In the genomic region with DNA sequence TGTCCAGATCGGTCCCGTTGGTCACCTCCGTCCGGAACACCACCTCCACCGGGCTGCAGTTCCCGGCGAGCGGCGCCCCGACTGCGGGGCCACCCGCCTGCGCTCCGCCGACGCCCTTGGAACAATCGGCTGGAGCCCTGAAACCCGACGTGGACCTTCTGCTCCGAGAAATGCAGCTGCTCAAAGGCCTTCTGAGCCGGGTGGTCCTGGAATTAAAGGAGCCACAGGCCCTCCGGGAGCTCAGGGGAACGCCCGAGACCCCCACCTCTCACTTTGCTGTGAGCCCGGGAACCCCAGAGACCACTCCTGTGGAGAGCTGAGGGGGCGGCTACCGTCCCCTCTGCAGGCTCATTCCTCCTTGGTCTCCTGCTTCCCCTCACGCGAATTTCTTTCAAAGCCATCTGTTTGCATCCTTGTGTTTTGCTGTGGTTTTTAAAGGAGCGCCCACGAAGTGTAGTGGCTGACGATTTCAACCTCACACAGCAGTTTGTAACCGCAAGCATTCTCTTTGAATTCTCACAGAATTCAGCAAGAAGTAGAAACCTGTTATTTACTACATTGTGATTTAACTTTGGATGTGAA, we compare ENCODE assay signal across 2 cellular contexts.
TF ChIP-seq lines count a peak whose summit lies in the region.

No MANE protein-coding gene starts in this region.

TF ChIP-seq in HEK293, 187 proteins besides CTCF, POLR2A, EP300 and RAD21:
- 0 out of 2 replicates have a peak, but pooled peaks have one; percentile 4 for TF ChIP-seq KLF1 (tag by site-specific recombination; IDR thresholded peaks at IDR 0.05)
- TF ChIP-seq ZFHX2 (tag by site-specific recombination; conservative IDR thresholded peaks at IDR 0.05), result peak; percentile 81
- no peak for TF ChIP-seq GLIS1 (tag by site-specific recombination; IDR thresholded peaks at IDR 0.05)
- peak; percentile 46 for TF ChIP-seq ZIC2 (tag by site-specific recombination; IDR thresholded peaks at IDR 0.05)
- TF ChIP-seq, protein P1, sequence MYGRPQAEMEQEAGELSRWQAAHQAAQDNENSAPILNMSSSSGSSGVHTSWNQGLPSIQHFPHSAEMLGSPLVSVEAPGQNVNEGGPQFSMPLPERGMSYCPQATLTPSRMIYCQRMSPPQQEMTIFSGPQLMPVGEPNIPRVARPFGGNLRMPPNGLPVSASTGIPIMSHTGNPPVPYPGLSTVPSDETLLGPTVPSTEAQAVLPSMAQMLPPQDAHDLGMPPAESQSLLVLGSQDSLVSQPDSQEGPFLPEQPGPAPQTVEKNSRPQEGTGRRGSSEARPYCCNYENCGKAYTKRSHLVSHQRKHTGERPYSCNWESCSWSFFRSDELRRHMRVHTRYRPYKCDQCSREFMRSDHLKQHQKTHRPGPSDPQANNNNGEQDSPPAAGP (tag by site-specific recombination; IDR thresholded peaks at IDR 0.05), result no peak
- TF ChIP-seq ZNF777 (tag by site-specific recombination; IDR thresholded peaks at IDR 0.05; ENCODE audit: borderline replicate concordance), result peak; percentile 72; the same call in 1 of the 2 replicates
- peak; percentile 15 for TF ChIP-seq ZBTB20 (tag by site-specific recombination; IDR thresholded peaks at IDR 0.05)
- 0 out of 2 replicates have a peak, but pooled peaks have one; percentile 12 for TF ChIP-seq ZNF561 (tag by site-specific recombination; IDR thresholded peaks at IDR 0.05; ENCODE audit: borderline replicate concordance)
- TF ChIP-seq, protein P2, sequence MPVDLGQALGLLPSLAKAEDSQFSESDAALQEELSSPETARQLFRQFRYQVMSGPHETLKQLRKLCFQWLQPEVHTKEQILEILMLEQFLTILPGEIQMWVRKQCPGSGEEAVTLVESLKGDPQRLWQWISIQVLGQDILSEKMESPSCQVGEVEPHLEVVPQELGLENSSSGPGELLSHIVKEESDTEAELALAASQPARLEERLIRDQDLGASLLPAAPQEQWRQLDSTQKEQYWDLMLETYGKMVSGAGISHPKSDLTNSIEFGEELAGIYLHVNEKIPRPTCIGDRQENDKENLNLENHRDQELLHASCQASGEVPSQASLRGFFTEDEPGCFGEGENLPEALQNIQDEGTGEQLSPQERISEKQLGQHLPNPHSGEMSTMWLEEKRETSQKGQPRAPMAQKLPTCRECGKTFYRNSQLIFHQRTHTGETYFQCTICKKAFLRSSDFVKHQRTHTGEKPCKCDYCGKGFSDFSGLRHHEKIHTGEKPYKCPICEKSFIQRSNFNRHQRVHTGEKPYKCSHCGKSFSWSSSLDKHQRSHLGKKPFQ (tag by site-specific recombination; IDR thresholded peaks at IDR 0.05), result no peak
- peak; percentile 70 for TF ChIP-seq ZBTB8A (tag by site-specific recombination; IDR thresholded peaks at IDR 0.05)
TF ChIP-seq in HEK293: peak in this region for 7.

TF ChIP-seq in K562, 482 proteins besides CTCF, POLR2A, EP300 and RAD21 (continues in another document):
- TF ChIP-seq NFRKB (IDR thresholded peaks at IDR 0.05; ENCODE audit: low read depth) (peak; percentile 56; the same call in 1 of the 2 replicates), PHB (CRISPR knock-in tag; IDR thresholded peaks at IDR 0.05) (no peak), SAP30 (IDR thresholded peaks at IDR 0.05; ENCODE audit: borderline replicate concordance, insufficient read depth, low read depth, low read length, poor library complexity, severe bottlenecking) (peak; percentile 53), ESRRA (IDR thresholded peaks at IDR 0.05; ENCODE audit: borderline replicate concordance, low read depth) (peak; percentile 50; the same call in 1 of the 2 replicates), ZNF830 (CRISPR knock-in tag; IDR thresholded peaks at IDR 0.05) (0 out of 2 replicates have a peak, but pooled peaks have one; percentile 56), CHCHD3 (CRISPR knock-in tag; IDR thresholded peaks at IDR 0.05) (no peak), FOXJ2 (tag; IDR thresholded peaks at IDR 0.05) (no peak), PHF20 (IDR thresholded peaks at IDR 0.05; ENCODE audit: partially characterized antibody) (peak; percentile 35), NRF1 (conservative IDR thresholded peaks at IDR 0.05 in 1 of 2, IDR thresholded peaks at IDR 0.05 in 1 of 2) (no peak), HMGN3 (IDR thresholded peaks at IDR 0.05; ENCODE audit: borderline replicate concordance, extremely low read depth, insufficient read length, low read depth, low read length) (peak; percentile 8), PML (IDR thresholded peaks at IDR 0.05; ENCODE audit: low read length) (no peak), HDAC2 (IDR thresholded peaks at IDR 0.05) (0 out of 2 replicates have a peak, but pooled peaks have one; percentile 12), NONO (IDR thresholded peaks at IDR 0.05; ENCODE audit: low read depth in 2 of 2, low read length in 1 of 2) (0 out of 4 replicates have a peak, but pooled peaks of 1 of the 2 experiments have one; percentile 18), MECOM (CRISPR knock-in tag; IDR thresholded peaks at IDR 0.05) (no peak), CHD1 (IDR thresholded peaks at IDR 0.05; ENCODE audit: low read length) (peak; percentile 91), ELF1 (tag; IDR thresholded peaks at IDR 0.05) (no peak), RUNX1 (IDR thresholded peaks at IDR 0.05; ENCODE audit: low read depth) (no peak), NFIC (IDR thresholded peaks at IDR 0.05) (peak; percentile 11; the same call in 1 of the 2 replicates), SMARCC2 (IDR thresholded peaks at IDR 0.05; ENCODE audit: low read depth) (peak; percentile 53; the same call in 1 of the 2 replicates), MAZ (CRISPR knock-in tag; conservative IDR thresholded peaks at IDR 0.05 in 1 of 2, IDR thresholded peaks at IDR 0.05 in 1 of 2) (peak in 1 of 2 experiments; percentile 8; a peak in 2 of 4 replicates), FOXK1 (CRISPR knock-in tag; IDR thresholded peaks at IDR 0.05; ENCODE audit: borderline replicate concordance) (no peak), BRD9 (IDR thresholded peaks at IDR 0.05; ENCODE audit: low read depth, partially characterized antibody) (peak; percentile 37), NCOA1 (IDR thresholded peaks at IDR 0.05; ENCODE audit: low read depth) (no peak), CTBP1 (IDR thresholded peaks at IDR 0.05; ENCODE audit: borderline replicate concordance) (peak; percentile 13; the same call in 1 of the 2 replicates), KLF6 (CRISPR knock-in tag; IDR thresholded peaks at IDR 0.05; ENCODE audit: borderline replicate concordance) (0 out of 2 replicates have a peak, but pooled peaks have one; percentile 63), FOSL1 (tag; conservative IDR thresholded peaks at IDR 0.05) (peak; percentile 28; the same call in 1 of the 2 replicates), NCOA4 (IDR thresholded peaks at IDR 0.05; ENCODE audit: partially characterized antibody) (no peak), KDM2B (CRISPR knock-in tag; IDR thresholded peaks at IDR 0.05) (0 out of 2 replicates have a peak, but pooled peaks have one; percentile 61), ZNF75A (CRISPR knock-in tag; IDR thresholded peaks at IDR 0.05) (no peak), ZFP30 (CRISPR knock-in tag; IDR thresholded peaks at IDR 0.05; ENCODE audit: borderline replicate concordance) (no peak), ZKSCAN8 (CRISPR knock-in tag; IDR thresholded peaks at IDR 0.05) (no peak)
- TF ChIP-seq, protein P3, sequence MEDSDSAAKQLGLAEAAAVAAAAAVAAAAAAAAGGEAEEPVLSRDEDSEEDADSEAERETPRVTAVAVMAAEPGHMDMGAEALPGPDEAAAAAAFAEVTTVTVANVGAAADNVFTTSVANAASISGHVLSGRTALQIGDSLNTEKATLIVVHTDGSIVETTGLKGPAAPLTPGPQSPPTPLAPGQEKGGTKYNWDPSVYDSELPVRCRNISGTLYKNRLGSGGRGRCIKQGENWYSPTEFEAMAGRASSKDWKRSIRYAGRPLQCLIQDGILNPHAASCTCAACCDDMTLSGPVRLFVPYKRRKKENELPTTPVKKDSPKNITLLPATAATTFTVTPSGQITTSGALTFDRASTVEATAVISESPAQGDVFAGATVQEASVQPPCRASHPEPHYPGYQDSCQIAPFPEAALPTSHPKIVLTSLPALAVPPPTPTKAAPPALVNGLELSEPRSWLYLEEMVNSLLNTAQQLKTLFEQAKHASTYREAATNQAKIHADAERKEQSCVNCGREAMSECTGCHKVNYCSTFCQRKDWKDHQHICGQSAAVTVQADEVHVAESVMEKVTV (CRISPR knock-in tag; IDR thresholded peaks at IDR 0.05), result peak; percentile 2; the same call in 1 of the 2 replicates
- TF ChIP-seq, protein P4, sequence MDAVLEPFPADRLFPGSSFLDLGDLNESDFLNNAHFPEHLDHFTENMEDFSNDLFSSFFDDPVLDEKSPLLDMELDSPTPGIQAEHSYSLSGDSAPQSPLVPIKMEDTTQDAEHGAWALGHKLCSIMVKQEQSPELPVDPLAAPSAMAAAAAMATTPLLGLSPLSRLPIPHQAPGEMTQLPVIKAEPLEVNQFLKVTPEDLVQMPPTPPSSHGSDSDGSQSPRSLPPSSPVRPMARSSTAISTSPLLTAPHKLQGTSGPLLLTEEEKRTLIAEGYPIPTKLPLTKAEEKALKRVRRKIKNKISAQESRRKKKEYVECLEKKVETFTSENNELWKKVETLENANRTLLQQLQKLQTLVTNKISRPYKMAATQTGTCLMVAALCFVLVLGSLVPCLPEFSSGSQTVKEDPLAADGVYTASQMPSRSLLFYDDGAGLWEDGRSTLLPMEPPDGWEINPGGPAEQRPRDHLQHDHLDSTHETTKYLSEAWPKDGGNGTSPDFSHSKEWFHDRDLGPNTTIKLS (IDR thresholded peaks at IDR 0.05; ENCODE audit: borderline replicate concordance, low read depth), result peak; percentile 26; the same call in 1 of the 2 replicates
- TF ChIP-seq, protein P5, sequence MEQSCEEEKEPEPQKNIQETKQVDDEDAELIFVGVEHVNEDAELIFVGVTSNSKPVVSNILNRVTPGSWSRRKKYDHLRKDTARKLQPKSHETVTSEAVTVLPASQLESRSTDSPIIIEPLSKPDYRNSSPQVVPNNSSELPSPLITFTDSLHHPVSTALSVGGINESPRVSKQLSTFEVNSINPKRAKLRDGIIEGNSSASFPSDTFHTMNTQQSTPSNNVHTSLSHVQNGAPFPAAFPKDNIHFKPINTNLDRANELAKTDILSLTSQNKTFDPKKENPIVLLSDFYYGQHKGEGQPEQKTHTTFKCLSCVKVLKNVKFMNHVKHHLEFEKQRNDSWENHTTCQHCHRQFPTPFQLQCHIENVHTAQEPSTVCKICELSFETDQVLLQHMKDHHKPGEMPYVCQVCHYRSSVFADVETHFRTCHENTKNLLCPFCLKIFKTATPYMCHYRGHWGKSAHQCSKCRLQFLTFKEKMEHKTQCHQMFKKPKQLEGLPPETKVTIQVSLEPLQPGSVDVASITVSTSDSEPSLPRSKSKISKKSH (CRISPR knock-in tag; IDR thresholded peaks at IDR 0.05), result no peak
- TF ChIP-seq, protein P6, sequence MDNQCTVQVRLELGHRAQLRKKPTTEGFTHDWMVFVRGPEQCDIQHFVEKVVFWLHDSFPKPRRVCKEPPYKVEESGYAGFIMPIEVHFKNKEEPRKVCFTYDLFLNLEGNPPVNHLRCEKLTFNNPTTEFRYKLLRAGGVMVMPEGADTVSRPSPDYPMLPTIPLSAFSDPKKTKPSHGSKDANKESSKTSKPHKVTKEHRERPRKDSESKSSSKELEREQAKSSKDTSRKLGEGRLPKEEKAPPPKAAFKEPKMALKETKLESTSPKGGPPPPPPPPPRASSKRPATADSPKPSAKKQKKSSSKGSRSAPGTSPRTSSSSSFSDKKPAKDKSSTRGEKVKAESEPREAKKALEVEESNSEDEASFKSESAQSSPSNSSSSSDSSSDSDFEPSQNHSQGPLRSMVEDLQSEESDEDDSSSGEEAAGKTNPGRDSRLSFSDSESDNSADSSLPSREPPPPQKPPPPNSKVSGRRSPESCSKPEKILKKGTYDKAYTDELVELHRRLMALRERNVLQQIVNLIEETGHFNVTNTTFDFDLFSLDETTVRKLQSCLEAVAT (IDR thresholded peaks at IDR 0.05), result peak; percentile 16 to 57; a peak in 3 of 4 replicates
- TF ChIP-seq, protein P7, sequence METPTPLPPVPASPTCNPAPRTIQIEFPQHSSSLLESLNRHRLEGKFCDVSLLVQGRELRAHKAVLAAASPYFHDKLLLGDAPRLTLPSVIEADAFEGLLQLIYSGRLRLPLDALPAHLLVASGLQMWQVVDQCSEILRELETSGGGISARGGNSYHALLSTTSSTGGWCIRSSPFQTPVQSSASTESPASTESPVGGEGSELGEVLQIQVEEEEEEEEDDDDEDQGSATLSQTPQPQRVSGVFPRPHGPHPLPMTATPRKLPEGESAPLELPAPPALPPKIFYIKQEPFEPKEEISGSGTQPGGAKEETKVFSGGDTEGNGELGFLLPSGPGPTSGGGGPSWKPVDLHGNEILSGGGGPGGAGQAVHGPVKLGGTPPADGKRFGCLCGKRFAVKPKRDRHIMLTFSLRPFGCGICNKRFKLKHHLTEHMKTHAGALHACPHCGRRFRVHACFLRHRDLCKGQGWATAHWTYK (CRISPR knock-in tag; IDR thresholded peaks at IDR 0.05), result no peak
- TF ChIP-seq, protein P8, sequence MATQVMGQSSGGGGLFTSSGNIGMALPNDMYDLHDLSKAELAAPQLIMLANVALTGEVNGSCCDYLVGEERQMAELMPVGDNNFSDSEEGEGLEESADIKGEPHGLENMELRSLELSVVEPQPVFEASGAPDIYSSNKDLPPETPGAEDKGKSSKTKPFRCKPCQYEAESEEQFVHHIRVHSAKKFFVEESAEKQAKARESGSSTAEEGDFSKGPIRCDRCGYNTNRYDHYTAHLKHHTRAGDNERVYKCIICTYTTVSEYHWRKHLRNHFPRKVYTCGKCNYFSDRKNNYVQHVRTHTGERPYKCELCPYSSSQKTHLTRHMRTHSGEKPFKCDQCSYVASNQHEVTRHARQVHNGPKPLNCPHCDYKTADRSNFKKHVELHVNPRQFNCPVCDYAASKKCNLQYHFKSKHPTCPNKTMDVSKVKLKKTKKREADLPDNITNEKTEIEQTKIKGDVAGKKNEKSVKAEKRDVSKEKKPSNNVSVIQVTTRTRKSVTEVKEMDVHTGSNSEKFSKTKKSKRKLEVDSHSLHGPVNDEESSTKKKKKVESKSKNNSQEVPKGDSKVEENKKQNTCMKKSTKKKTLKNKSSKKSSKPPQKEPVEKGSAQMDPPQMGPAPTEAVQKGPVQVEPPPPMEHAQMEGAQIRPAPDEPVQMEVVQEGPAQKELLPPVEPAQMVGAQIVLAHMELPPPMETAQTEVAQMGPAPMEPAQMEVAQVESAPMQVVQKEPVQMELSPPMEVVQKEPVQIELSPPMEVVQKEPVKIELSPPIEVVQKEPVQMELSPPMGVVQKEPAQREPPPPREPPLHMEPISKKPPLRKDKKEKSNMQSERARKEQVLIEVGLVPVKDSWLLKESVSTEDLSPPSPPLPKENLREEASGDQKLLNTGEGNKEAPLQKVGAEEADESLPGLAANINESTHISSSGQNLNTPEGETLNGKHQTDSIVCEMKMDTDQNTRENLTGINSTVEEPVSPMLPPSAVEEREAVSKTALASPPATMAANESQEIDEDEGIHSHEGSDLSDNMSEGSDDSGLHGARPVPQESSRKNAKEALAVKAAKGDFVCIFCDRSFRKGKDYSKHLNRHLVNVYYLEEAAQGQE (CRISPR knock-in tag; IDR thresholded peaks at IDR 0.05; ENCODE audit: low read depth), result 0 out of 2 replicates have a peak, but pooled peaks have one; percentile 17
- TF ChIP-seq, protein P9, sequence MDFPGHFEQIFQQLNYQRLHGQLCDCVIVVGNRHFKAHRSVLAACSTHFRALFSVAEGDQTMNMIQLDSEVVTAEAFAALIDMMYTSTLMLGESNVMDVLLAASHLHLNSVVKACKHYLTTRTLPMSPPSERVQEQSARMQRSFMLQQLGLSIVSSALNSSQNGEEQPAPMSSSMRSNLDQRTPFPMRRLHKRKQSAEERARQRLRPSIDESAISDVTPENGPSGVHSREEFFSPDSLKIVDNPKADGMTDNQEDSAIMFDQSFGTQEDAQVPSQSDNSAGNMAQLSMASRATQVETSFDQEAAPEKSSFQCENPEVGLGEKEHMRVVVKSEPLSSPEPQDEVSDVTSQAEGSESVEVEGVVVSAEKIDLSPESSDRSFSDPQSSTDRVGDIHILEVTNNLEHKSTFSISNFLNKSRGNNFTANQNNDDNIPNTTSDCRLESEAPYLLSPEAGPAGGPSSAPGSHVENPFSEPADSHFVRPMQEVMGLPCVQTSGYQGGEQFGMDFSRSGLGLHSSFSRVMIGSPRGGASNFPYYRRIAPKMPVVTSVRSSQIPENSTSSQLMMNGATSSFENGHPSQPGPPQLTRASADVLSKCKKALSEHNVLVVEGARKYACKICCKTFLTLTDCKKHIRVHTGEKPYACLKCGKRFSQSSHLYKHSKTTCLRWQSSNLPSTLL (IDR thresholded peaks at IDR 0.05), result no peak
